ENCODE assay signal across 8 cellular contexts in genomic region chr12:57803317-57803893, GRCh38. TPM values are rescaled to one million over a fixed set of nuclear protein-coding genes. Genes with fewer than 3 reads are reported as not detected.
DNase-seq lines count a peak whose midpoint lies in the region; ATAC-seq and TF ChIP-seq lines count a peak whose summit lies in the region.

No MANE protein-coding gene starts in this region.

- TF ChIP-seq POLR2A in transverse colon (IDR thresholded peaks at IDR 0.05), result no peak

- no peaks in the 10 kb centered on the region for H3F3A ChIP-seq in DOHH2 (ENCODE audit: control insufficient read depth, insufficient read depth)

- peak; percentile 83 for TF ChIP-seq CTCF in DOHH2 (IDR thresholded peaks at IDR 0.05; ENCODE audit: low read depth, low read length, poor library complexity, severe bottlenecking)
- TF ChIP-seq CTCF in choroid plexus epithelial cell (conservative IDR thresholded peaks at IDR 0.05; ENCODE audit: low read depth, low read length), result peak; percentile 91
- peak; percentile 76 for TF ChIP-seq CTCF in lower lobe of right lung (IDR thresholded peaks at IDR 0.05)
- peak; percentile 69 to 76 (median 74) for TF ChIP-seq CTCF in transverse colon (IDR thresholded peaks at IDR 0.05)

- ATAC-seq in lower lobe of right lung, result peak; percentile 73 to 77
- ATAC-seq in HG03108 (IDR thresholded peaks at IDR 0.05; ENCODE audit: unreplicated experiment), result no peak

- H3K27me3 ChIP-seq in DOHH2 (ENCODE audit: control insufficient read depth, low read length) (no peaks in the 10 kb centered on the region), lower lobe of right lung (ENCODE audit: low read depth) (no peaks in the 10 kb centered on the region), transverse colon (no peaks in the 10 kb centered on the region)

- H3K4me3 ChIP-seq in DOHH2 (ENCODE audit: low read length) (no peak overlapping the region), choroid plexus epithelial cell (ENCODE audit: low read depth, low read length) (no peak overlapping the region), lower lobe of right lung (no peak overlapping the region), transverse colon (no peak overlapping the region)

- no peak for TF ChIP-seq EP300 in transverse colon (IDR thresholded peaks at IDR 0.05; ENCODE audit: low read depth)

- H3K79me2 ChIP-seq in DOHH2 (ENCODE audit: control insufficient read depth, low read length), result no peaks in the 10 kb centered on the region

- H3K4me1 ChIP-seq in DOHH2 (ENCODE audit: control insufficient read depth, low read length) (no peaks in the 10 kb centered on the region), lower lobe of right lung (peaks cover 6% of the 10 kb centered on the region), transverse colon (peaks cover 0 to 3% (median 0%) of the 10 kb centered on the region in 4 donors)

- H4K20me1 ChIP-seq in DOHH2 (ENCODE audit: control insufficient read depth, insufficient read depth, low read depth, low read length), result no peaks in the 10 kb centered on the region

- no peaks in the 10 kb centered on the region for H3K9me2 ChIP-seq in DOHH2 (replicated peaks; ENCODE audit: control insufficient read depth, low read length)

- 60% methylated on average over 9 of the region's 9 CpGs; no CpG with 5 or more reads in 1 of the 2 donors for WGBS in transverse colon (ENCODE audit: low coverage in 1 of 2), 2 donors

- in situ Hi-C loops in transverse colon (cut with MboI; ENCODE audit: low pct_ligation_motif_present in 1 of 4, low pct_unique_long_range_greater_than_20kb in 1 of 4, low sequenced_read_pairs in 3 of 4), result no loop called here

- H3K9me3 ChIP-seq in DOHH2 (ENCODE audit: control insufficient read depth, insufficient read depth, low read length), result no peaks in the 10 kb centered on the region
- H3K9me3 ChIP-seq in lower lobe of right lung, result no peaks in the 10 kb centered on the region
- H3K9me3 ChIP-seq in transverse colon, result no peaks in the 10 kb centered on the region

- H3K36me3 ChIP-seq in DOHH2 (ENCODE audit: control insufficient read depth, low read length) (peaks cover 11% of the 10 kb centered on the region; the same call in 1 of the 2 replicates), lower lobe of right lung (peaks cover 100% of the 10 kb centered on the region), transverse colon (peaks cover 0 to 32% (median 8%) of the 10 kb centered on the region in 4 donors)

- no peak overlapping the region for H3K27ac ChIP-seq in DOHH2 (ENCODE audit: low read depth, low read length)
- H3K27ac ChIP-seq in lower lobe of right lung, result peak overlapping the region; percentile 14
- H3K27ac ChIP-seq in transverse colon, result no peak overlapping the region

- intact Hi-C loops in lower lobe of right lung (cut with DNase I), result no loop called here
- intact Hi-C loops in transverse colon (cut with DNase I; ENCODE audit: low total_unique reads), result no loop called here

- no peak overlapping the region for H3K4me2 ChIP-seq in DOHH2 (ENCODE audit: low read length)

- DNase-seq in HuH-7.5 (ENCODE audit: low spot score) (peak; percentile 56), SW480 (ENCODE audit: low spot score) (peak; percentile 35), choroid plexus epithelial cell (ENCODE audit: low read depth) (peak; percentile 63), lower lobe of right lung (no peak), transverse colon (peak; percentile 32), GOT3 (lab: John Stamatoyannopoulos, UW) (no peak)

RNA-seq across cellular contexts. Expression of gene AVIL, which starts 15.1 kb away (rescaled TPM):
- total RNA-seq in lower lobe of right lung (10.8 TPM), transverse colon (10 to 100 TPM in 2 of 4 donors, 1 to 10 TPM in 2; 3.0 to 21.1 (median 9.1) TPM)

RNA-seq across cellular contexts. Expression of gene TSFM, which starts 20.8 kb away (rescaled TPM):
- 22.6 TPM for total RNA-seq in lower lobe of right lung
- 10 to 100 TPM in 3 of 4 donors, 1 to 10 TPM in 1; 1.4 to 23.2 (median 18.9) TPM for total RNA-seq in transverse colon

RNA-seq across cellular contexts. Expression of gene EEF1AKMT3, which starts 31.0 kb away (rescaled TPM):
- 6.8 TPM for total RNA-seq in lower lobe of right lung
- 1 to 10 TPM; 1.9 to 6.7 (median 4.3) TPM for total RNA-seq in transverse colon

RNA-seq across cellular contexts. Expression of gene METTL1, which starts 31.5 kb away (rescaled TPM):
- total RNA-seq in lower lobe of right lung (14.4 TPM), transverse colon (1 to 10 TPM; 4.1 to 7.1 (median 4.5) TPM)

RNA-seq across cellular contexts. Expression of gene CYP27B1, which starts 36.5 kb away (rescaled TPM):
- 1.1 TPM for total RNA-seq in lower lobe of right lung
- total RNA-seq in transverse colon, result 1 to 10 TPM in 2 of 4 donors, under 1 TPM in 1, not detected in 1; 0.40 to 2.5 (median 2.3) TPM

Comparison
In these comparisons a context has a peak if more than half of its experiments do, and no peak if none do; other contexts are left out.
1. DNase-seq: peak in HuH-7.5 (single experiment), SW480 (single experiment), choroid plexus epithelial cell (single experiment) and transverse colon (single experiment); none in lower lobe of right lung (single experiment) and GOT3 (single experiment).
2. Peak in every context shown above with its lines, with median percentiles within 50 percentile points of each other: CTCF ChIP-seq.